In the genomic region with DNA sequence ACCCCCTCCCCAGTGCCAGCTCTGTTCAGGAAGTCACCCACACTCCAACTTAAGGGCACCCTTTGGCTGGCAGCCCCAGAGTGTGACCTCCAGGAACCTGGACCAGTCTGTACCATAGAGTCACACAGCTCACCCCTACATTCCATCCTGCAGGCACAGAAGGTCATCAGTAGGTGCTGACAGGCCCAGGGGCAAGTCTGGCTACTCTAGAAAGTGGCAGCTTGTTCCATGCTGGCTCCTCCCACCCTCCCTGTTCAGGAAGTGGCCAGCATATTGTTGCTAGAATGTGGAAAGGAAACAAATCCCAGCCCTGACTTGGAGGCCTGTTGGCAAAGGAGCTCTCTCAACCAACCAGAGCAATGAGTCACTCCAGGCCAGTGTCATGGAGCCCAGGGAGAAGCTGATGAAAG, we compare ENCODE assay signal across 14 cellular contexts. TPM values are rescaled to one million over a fixed set of nuclear protein-coding genes. Genes with fewer than 3 reads are reported as not detected.
A peak's percentile ranks its signal among the peaks of the same experiment; 100 is the strongest.
DNase-seq lines count a peak whose midpoint lies in the region; FAIRE-seq and TF ChIP-seq lines count a peak whose summit lies in the region.
"Had no signal": no experiment of that assay in that cellular context is flagged by ENCODE, and none has a peak within 500 bp of the region (broad histone marks: within the 10 kb centered on the region; RNA-seq: fewer than 3 reads in every experiment).

No MANE protein-coding gene starts in this region.

- POLR2A ChIA-PET in CD8-positive, alpha-beta memory T cell (lab: Charles Lee) = no interaction called here

- no peaks in the 10 kb centered on the region for H3K9me3 ChIP-seq in CD8-positive, alpha-beta memory T cell (ENCODE audit: low read length)
- H3K9me3 ChIP-seq: A549, Peyer's patch had no signal

- H3K27me3 Mint-ChIP-seq in type B pancreatic cell = no peaks in the 10 kb centered on the region
- peaks cover 0 to 16% of the 10 kb centered on the region in 2 donors for H3K27me3 Mint-ChIP-seq in CD8-positive, alpha-beta memory T cell

- H3K27ac Mint-ChIP-seq in type B pancreatic cell = peak overlapping the region; percentile 67
- H3K27ac Mint-ChIP-seq in CD8-positive, alpha-beta memory T cell = no peak overlapping the region

- H3K4me3 ChIP-seq in fibroblast of pulmonary artery (replicated peaks; ENCODE audit: low read depth, low read length) = no peak overlapping the region
- H3K4me3 ChIP-seq in CD8-positive, alpha-beta memory T cell (ENCODE audit: low read length) = no peak overlapping the region
- H3K4me3 ChIP-seq: A549, Peyer's patch had no signal

- in situ Hi-C loops in SK-MEL-5 (cut with HindIII; ENCODE audit: low pct_unique_long_range_greater_than_20kb, low sequenced_read_pairs) = no loop called here

- peaks cover 21% of the 10 kb centered on the region for H3K4me1 Mint-ChIP-seq in type B pancreatic cell (ENCODE audit: unreplicated experiment)
- H3K4me1 Mint-ChIP-seq in CD8-positive, alpha-beta memory T cell = peaks cover 18 to 23% (median 23%) of the 10 kb centered on the region in 3 donors

- peaks cover 4% of the 10 kb centered on the region for H3K36me3 Mint-ChIP-seq in type B pancreatic cell
- peaks cover 0 to 8% (median 0%) of the 10 kb centered on the region in 3 donors for H3K36me3 Mint-ChIP-seq in CD8-positive, alpha-beta memory T cell

- H3K9me3 Mint-ChIP-seq in type B pancreatic cell = peaks cover 3% of the 10 kb centered on the region
- no peaks in the 10 kb centered on the region for H3K9me3 Mint-ChIP-seq in CD8-positive, alpha-beta memory T cell

- no peaks in the 10 kb centered on the region for H3K27me3 ChIP-seq in CD8-positive, alpha-beta memory T cell (ENCODE audit: insufficient read depth, low read length, poor library complexity, severe bottlenecking)
- H3K27me3 ChIP-seq: Peyer's patch had no signal

- no peaks in the 10 kb centered on the region for H3K36me3 ChIP-seq in CD8-positive, alpha-beta memory T cell (ENCODE audit: insufficient read depth, low read length)
- H3K36me3 ChIP-seq: Peyer's patch had no signal

- H3K4me1 ChIP-seq in CD8-positive, alpha-beta memory T cell (ENCODE audit: insufficient read depth, low read length) = peaks cover 14% of the 10 kb centered on the region

- H3K27ac ChIP-seq in CD8-positive, alpha-beta memory T cell (ENCODE audit: low read depth, low read length) = no peak overlapping the region
- H3K27ac ChIP-seq: A549, Peyer's patch had no signal

- H3K4me3 Mint-ChIP-seq in type B pancreatic cell = no peak overlapping the region
- H3K4me3 Mint-ChIP-seq in CD8-positive, alpha-beta memory T cell = no peak overlapping the region

- DNase-seq in NOMO-1 treated with dmso at 0.1 percent for 144 hours (lab: John Stamatoyannopoulos, UW; ENCODE audit: unreplicated experiment) (peak; percentile 2), NOMO-1 treated with DMSO at 0.1 percent for 48 hours (lab: John Stamatoyannopoulos, UW; ENCODE audit: unreplicated experiment) (no peak), SK-MEL-5 (ENCODE audit: low read depth, low spot score) (peak; percentile 32), fibroblast of pulmonary artery (ENCODE audit: low read depth) (peak; percentile 87), type B pancreatic cell (ENCODE audit: extremely low spot score, unreplicated experiment) (no peak), hypothalamus (lab: John Stamatoyannopoulos, UW) (no peak), urothelium cell line (ENCODE audit: low spot score) (no peak)
- no peak for DNase-seq in CD8-positive, alpha-beta memory T cell
- DNase-seq: KG1; Peyer's patch; stimulated activated naive CD4-positive, alpha-beta T cell treated with Interleukin-2 at 50 U/mL for 16 hours had no signal

- TF ChIP-seq CTCF in fibroblast of pulmonary artery (IDR thresholded peaks at IDR 0.05; ENCODE audit: low read length, missing control alignments) (no peak), type B pancreatic cell (conservative IDR thresholded peaks at IDR 0.05) (no peak)

- FAIRE-seq in urothelium cell line (lab: Jason Lieb, UNC) = no peak
- FAIRE-seq: A549 had no signal

- CTCF ChIA-PET in CD8-positive, alpha-beta memory T cell (lab: Charles Lee) = no interaction called here

RNA-seq across cellular contexts. Expression of gene NCOA4, which starts 3.2 kb away (rescaled TPM):
- 136 and 146 TPM in 2 replicates for total RNA-seq in SK-MEL-5 (2014; rRNA removed; shearing (Covaris generic))
- 61.4 and 79.3 TPM in 2 replicates for polyA plus RNA-seq in SK-MEL-5 (2015; cell fraction: cytosol; rRNA removed)
- polyA plus RNA-seq in SK-MEL-5 (2015; cell fraction: nucleus; rRNA removed) = 33.9 and 47.3 TPM in 2 replicates
- 105 and 135 TPM in 2 replicates for total RNA-seq in type B pancreatic cell (ENCODE audit: low replicate concordance)
- 100 to 1,000 TPM; 110 to 113 TPM for total RNA-seq in CD8-positive, alpha-beta memory T cell
- polyA plus RNA-seq in CD8-positive, alpha-beta memory T cell = 147 TPM

RNA-seq across cellular contexts. Expression of gene MSMB, which starts 12.5 kb away (rescaled TPM):
- not detected in 2 replicates for total RNA-seq in SK-MEL-5 (2014; rRNA removed; shearing (Covaris generic))
- polyA plus RNA-seq in SK-MEL-5 (2015; cell fraction: cytosol; rRNA removed) = not detected in 2 replicates
- polyA plus RNA-seq in SK-MEL-5 (2015; cell fraction: nucleus; rRNA removed) = not detected in 2 replicates
- 5.6 and 7.7 TPM in 2 replicates for total RNA-seq in type B pancreatic cell (ENCODE audit: low replicate concordance)
- total RNA-seq in CD8-positive, alpha-beta memory T cell = not detected
- polyA plus RNA-seq in CD8-positive, alpha-beta memory T cell = not detected
- total RNA-seq: activated CD8-positive, alpha-beta memory T cell treated with anti-CD3 and anti-CD28 coated beads for 36 hours; left colon; Peyer's patch had no signal

Comparison
In these comparisons a context has a peak if more than half of its experiments do, and no peak if none do; other contexts are left out.
1. DNase-seq: peak in NOMO-1 treated with dmso at 0.1 percent for 144 hours (single experiment), SK-MEL-5 (single experiment) and fibroblast of pulmonary artery (single experiment); none in NOMO-1 treated with DMSO at 0.1 percent for 48 hours (single experiment), type B pancreatic cell (single experiment), CD8-positive, alpha-beta memory T cell (0 of 5), hypothalamus (0 of 51) and urothelium cell line (single experiment).